In genomic region chr19:13849991-13850909, GRCh38 we compare ENCODE assay signal across 8 cellular contexts. TPM values are rescaled to one million over a fixed set of nuclear protein-coding genes. Genes with fewer than 3 reads are reported as not detected.
DNase-seq lines count a peak whose midpoint lies in the region; ATAC-seq, FAIRE-seq and TF ChIP-seq lines count a peak whose summit lies in the region.

No MANE protein-coding gene starts in this region.

- 7% methylated on average over 60 of the region's 66 CpGs for WGBS in K562 (ENCODE audit: insufficient coverage, low coverage, missing lambda C conversion rate)
- 16% methylated on average over 63 of the region's 66 CpGs for WGBS in prostate gland

- H3K4me3 ChIP-seq in HUES6 (ENCODE audit: low read depth, low read length) (peak overlapping the region; percentile 43), K562 (peak overlapping the region; percentile 41), prostate gland (peak overlapping the region; percentile 13 to 25)

- intact Hi-C loops in K562 (cut with micrococcal nuclease) (no loop called here), prostate gland (cut with DNase I) (no loop called here)

- peak; percentile 11 for FAIRE-seq in K562 (lab: Jason Lieb, UNC)

- no peaks in the 10 kb centered on the region for H3K36me3 ChIP-seq in HUES6 (ENCODE audit: control insufficient read depth, insufficient read depth, low read length)
- H3K36me3 ChIP-seq in K562 (ENCODE audit: control insufficient read depth, insufficient read depth, low read length) = no peaks in the 10 kb centered on the region
- no peaks in the 10 kb centered on the region for H3K36me3 ChIP-seq in prostate gland

- TF ChIP-seq POLR2A in K562 (conservative IDR thresholded peaks at IDR 0.05) (peak; percentile 52), prostate gland (IDR thresholded peaks at IDR 0.05) (peak; percentile 49)

- POLR2A ChIA-PET in K562 (lab: Yijun Ruan, JAX) = interaction anchor here (1.2 kb wide), 1 partner anchor 10 kb away, joined by 4 read pairs; no protein-coding TSS in a partner anchor

- DNase-seq in C1 segment of cervical spinal cord (lab: John Stamatoyannopoulos, UW) = peak in 11 of 14 donors; percentile 41 to 84 (median 49)
- peak; percentile 73 for DNase-seq in SW480 (ENCODE audit: low spot score)
- peak; percentile 80 to 92 (median 83) for DNase-seq in K562 (ENCODE audit: extremely low read depth in 1 of 4, low spot score in 3 of 4)
- peak; percentile 70 for DNase-seq in hepatic stellate cell (ENCODE audit: low spot score)
- DNase-seq in prostate gland (ENCODE audit: low spot score) = peak; percentile 77
- DNase-seq in NAMALWA (ENCODE audit: low spot score) = no peak

- peaks cover 43% of the 10 kb centered on the region for H3K4me1 ChIP-seq in HUES6 (ENCODE audit: control insufficient read depth, insufficient read depth, low read length)
- peaks cover 39 to 67% of the 10 kb centered on the region in 2 experiments for H3K4me1 ChIP-seq in K562 (replicated peaks in 1 of 2; ENCODE audit: control insufficient read depth in 2 of 2, insufficient read depth in 2 of 2, low read length in 2 of 2)
- H3K4me1 ChIP-seq in prostate gland (replicated peaks) = peaks cover 12% of the 10 kb centered on the region

- no peaks in the 10 kb centered on the region for H3K9me1 ChIP-seq in K562 (ENCODE audit: control insufficient read depth, insufficient read depth, low read length)

- no peaks in the 10 kb centered on the region for H3K79me2 ChIP-seq in K562 (ENCODE audit: control insufficient read depth, insufficient read depth, low read length)

- TF ChIP-seq CTCF in K562 (IDR thresholded peaks at IDR 0.05 in 2 of 3, conservative IDR thresholded peaks at IDR 0.05 in 1 of 3; ENCODE audit: insufficient read depth in 2 of 3, low read depth in 1 of 3, low read length in 3 of 3) = no peak
- TF ChIP-seq CTCF in prostate gland (IDR thresholded peaks at IDR 0.05) = no peak

- no TSS peak for BruUV-seq in K562 (replicated peaks; lab: Mats Ljungman, UMichigan)

- H3K9ac ChIP-seq in HUES6 (ENCODE audit: low read length) (peak overlapping the region; percentile 83), K562 (ENCODE audit: insufficient read depth in 1 of 2, low read depth in 2 of 2, low read length in 2 of 2) (peak overlapping the region; percentile 83 to 95)

- H3K27ac ChIP-seq in HUES6 (ENCODE audit: low read depth, low read length) (peak overlapping the region; percentile 70; the same call in 1 of the 2 replicates), K562 (ENCODE audit: extremely low read depth, low read depth, low read length) (peak overlapping the region; percentile 95), prostate gland (peak overlapping the region; percentile 90 to 94)

- ATAC-seq in K562 = peak; percentile 65
- no peak for ATAC-seq in GM21515 (IDR thresholded peaks at IDR 0.05; ENCODE audit: unreplicated experiment)

- TF ChIP-seq RAD21 in K562 (CRISPR knock-in tag; conservative IDR thresholded peaks at IDR 0.05 in 1 of 2, IDR thresholded peaks at IDR 0.05 in 1 of 2) = peak in 1 of 2 experiments; percentile 10; a peak in 1 of 4 replicates

- CTCF ChIA-PET in K562 (lab: Yijun Ruan, JAX; ENCODE audit: low intra/inter-chr PET ratio) = interaction anchor here (0.6 kb wide), 1 partner anchor 223 kb away, joined by 3 read pairs; no protein-coding TSS in a partner anchor

- H4K20me1 ChIP-seq in K562 (replicated peaks; ENCODE audit: control insufficient read depth, insufficient read depth, low read length) = no peaks in the 10 kb centered on the region

- in situ Hi-C loops in K562 (cut with MboI) = loop anchor here (10.0 kb wide), 1 partner anchor 575 kb away; no protein-coding TSS in a partner anchor

- TF ChIP-seq EP300 in K562 (IDR thresholded peaks at IDR 0.05; ENCODE audit: low read length) = no peak

- H3K27me3 ChIP-seq in HUES6 (ENCODE audit: control insufficient read depth, insufficient read depth, low read length) (no peaks in the 10 kb centered on the region), K562 (ENCODE audit: control insufficient read depth in 2 of 2, insufficient read depth in 2 of 2, low read length in 2 of 2) (no peaks in the 10 kb centered on the region), prostate gland (replicated peaks; ENCODE audit: insufficient read depth) (no peaks in the 10 kb centered on the region)

- H3K9me3 ChIP-seq in HUES6 (ENCODE audit: control insufficient read depth, insufficient read depth, low read depth, low read length) = no peaks in the 10 kb centered on the region
- H3K9me3 ChIP-seq in K562 (replicated peaks; ENCODE audit: control insufficient read depth, insufficient read depth, low read depth, low read length) = no peaks in the 10 kb centered on the region
- H3K9me3 ChIP-seq in prostate gland = no peaks in the 10 kb centered on the region

- H2AFZ ChIP-seq in K562 (ENCODE audit: low read depth, low read length) = peak overlapping the region; percentile 97

- peak overlapping the region; percentile 89 for H3K4me2 ChIP-seq in K562 (ENCODE audit: insufficient read depth, low read length)

RNA-seq across cellular contexts. Expression of gene NANOS3, which starts 26.7 kb away (rescaled TPM):
- total RNA-seq in K562 (2011; cell fraction: chromatin; rRNA removed; ENCODE audit: low replicate concordance) = not detected in 2 replicates
- not detected in 2 replicates for total RNA-seq in K562 (2011; cell fraction: nucleolus; rRNA removed)
- not detected in 2 replicates for total RNA-seq in K562 (2011; cell fraction: nucleoplasm; rRNA removed)
- total RNA-seq in K562 (2014; rRNA removed) = not detected in 2 replicates
- total RNA-seq in K562 (2014; rRNA removed; fragmentation: Illumina TruSeq; extraction: Trizol) = not detected in 2 replicates
- not detected in 2 replicates for total RNA-seq in K562 (2015; rRNA removed; fragmentation: Illumina TruSeq; extraction: Trizol)
- total RNA-seq in K562 (2021) = not detected in 2 replicates
- not detected in 2 replicates for polyA plus RNA-seq in K562 (2011; rRNA removed)
- not detected in 2 replicates for polyA plus RNA-seq in K562 (2011; cell fraction: cytosol; rRNA removed)
- not detected in 2 replicates for polyA plus RNA-seq in K562 (2011; cell fraction: nucleus; rRNA removed)
- polyA plus RNA-seq in K562 (2012) = not detected in 2 replicates
- not detected in 2 replicates for polyA plus RNA-seq in K562 (2014; fragmentation: Illumina TruSeq; extraction: Trizol)
- polyA plus RNA-seq in K562 (2014; fragmentation: Nextera tagmentation; extraction: Ambion mirVana) = not detected
- not detected in 2 replicates for polyA plus RNA-seq in K562 (2014; rRNA removed)
- polyA minus RNA-seq in K562 (2011; rRNA and poly(A)+ RNA removed) = not detected in 2 replicates
- polyA minus RNA-seq in K562 (2011; cell fraction: cytosol; rRNA and poly(A)+ RNA removed) = not detected in 2 replicates
- not detected in 2 replicates for polyA minus RNA-seq in K562 (2011; cell fraction: nucleus; rRNA and poly(A)+ RNA removed)
- total RNA-seq in prostate gland = 1 to 10 TPM in 1 of 2 donors, not detected in 1; 1.5 TPM

RNA-seq across cellular contexts. Expression of gene ZSWIM4, which starts 55.0 kb away (rescaled TPM):
- 1.5 and 4.2 TPM in 2 replicates for total RNA-seq in K562 (2011; cell fraction: chromatin; rRNA removed; ENCODE audit: low replicate concordance)
- 3.5 and 3.7 TPM in 2 replicates for total RNA-seq in K562 (2011; cell fraction: nucleolus; rRNA removed)
- 1.9 and 2.8 TPM in 2 replicates for total RNA-seq in K562 (2011; cell fraction: nucleoplasm; rRNA removed)
- total RNA-seq in K562 (2014; rRNA removed) (1.0 and 1.3 TPM in 2 replicates), K562 (2014; rRNA removed; fragmentation: Illumina TruSeq; extraction: Trizol) (0.22 and 0.25 TPM in 2 replicates), K562 (2015; rRNA removed; fragmentation: Illumina TruSeq; extraction: Trizol) (0.25 and 0.57 TPM in 2 replicates), K562 (2021) (3.5 and 3.7 TPM in 2 replicates), prostate gland (10 to 100 TPM in 1 of 2 donors, 1 to 10 TPM in 1; 9.7 to 14.2 TPM)
- polyA plus RNA-seq in K562 (2011; rRNA removed) (0.67 and 1.0 TPM in 2 replicates), K562 (2014; fragmentation: Illumina TruSeq; extraction: Trizol) (0.79 and 1.7 TPM in 2 replicates), K562 (2014; fragmentation: Nextera tagmentation; extraction: Ambion mirVana) (not detected), K562 (2014; rRNA removed) (1.1 and 2.1 TPM in 2 replicates)
- 0.81 and 2.0 TPM in 2 replicates for polyA plus RNA-seq in K562 (2011; cell fraction: cytosol; rRNA removed)
- 1.5 and 4.5 TPM in 2 replicates for polyA plus RNA-seq in K562 (2011; cell fraction: nucleus; rRNA removed)
- 1.3 and 3.5 TPM in 2 replicates for polyA plus RNA-seq in K562 (2012)
- 0.54 and 0.98 TPM in 2 replicates for polyA minus RNA-seq in K562 (2011; rRNA and poly(A)+ RNA removed)
- polyA minus RNA-seq in K562 (2011; cell fraction: cytosol; rRNA and poly(A)+ RNA removed) = 3.0 and 5.0 TPM in 2 replicates
- polyA minus RNA-seq in K562 (2011; cell fraction: nucleus; rRNA and poly(A)+ RNA removed) = 1.5 and 1.7 TPM in 2 replicates

RNA-seq across cellular contexts. Expression of gene BRME1, which starts 55.7 kb away (rescaled TPM):
- 4.2 and 15.2 TPM in 2 replicates for total RNA-seq in K562 (2011; cell fraction: chromatin; rRNA removed; ENCODE audit: low replicate concordance)
- 11.3 and 15.2 TPM in 2 replicates for total RNA-seq in K562 (2011; cell fraction: nucleolus; rRNA removed)
- 7.3 TPM in 2 replicates for total RNA-seq in K562 (2011; cell fraction: nucleoplasm; rRNA removed)
- total RNA-seq in K562 (2014; rRNA removed) (3.6 and 4.2 TPM in 2 replicates), K562 (2014; rRNA removed; fragmentation: Illumina TruSeq; extraction: Trizol) (1.9 and 2.4 TPM in 2 replicates), K562 (2015; rRNA removed; fragmentation: Illumina TruSeq; extraction: Trizol) (4.6 and 6.0 TPM in 2 replicates), K562 (2021) (5.9 and 6.1 TPM in 2 replicates), prostate gland (10 to 100 TPM in 1 of 2 donors, 1 to 10 TPM in 1; 2.0 to 12.6 TPM)
- polyA plus RNA-seq in K562 (2011; rRNA removed) (3.0 and 5.5 TPM in 2 replicates), K562 (2014; fragmentation: Illumina TruSeq; extraction: Trizol) (4.6 and 4.8 TPM in 2 replicates), K562 (2014; fragmentation: Nextera tagmentation; extraction: Ambion mirVana) (under 1 TPM; 0.75 to 0.88 TPM), K562 (2014; rRNA removed) (4.5 and 6.0 TPM in 2 replicates)
- polyA plus RNA-seq in K562 (2011; cell fraction: cytosol; rRNA removed) = 5.1 and 5.3 TPM in 2 replicates
- polyA plus RNA-seq in K562 (2011; cell fraction: nucleus; rRNA removed) = 13.5 and 15.3 TPM in 2 replicates
- polyA plus RNA-seq in K562 (2012) = 4.7 and 8.9 TPM in 2 replicates
- polyA minus RNA-seq in K562 (2011; rRNA and poly(A)+ RNA removed) = 1.4 and 1.6 TPM in 2 replicates
- 1.4 and 4.5 TPM in 2 replicates for polyA minus RNA-seq in K562 (2011; cell fraction: cytosol; rRNA and poly(A)+ RNA removed)
- polyA minus RNA-seq in K562 (2011; cell fraction: nucleus; rRNA and poly(A)+ RNA removed) = 4.6 and 7.6 TPM in 2 replicates

RNA-seq across cellular contexts. Expression of gene CC2D1A, which starts 55.8 kb away (rescaled TPM):
- 61.5 and 146 TPM in 2 replicates for total RNA-seq in K562 (2011; cell fraction: chromatin; rRNA removed; ENCODE audit: low replicate concordance)
- total RNA-seq in K562 (2011; cell fraction: nucleolus; rRNA removed) = 72.1 and 79.4 TPM in 2 replicates
- 61.5 and 70.7 TPM in 2 replicates for total RNA-seq in K562 (2011; cell fraction: nucleoplasm; rRNA removed)
- total RNA-seq in K562 (2014; rRNA removed) = 17.9 and 18.8 TPM in 2 replicates
- 5.8 and 7.7 TPM in 2 replicates for total RNA-seq in K562 (2014; rRNA removed; fragmentation: Illumina TruSeq; extraction: Trizol)
- total RNA-seq in K562 (2015; rRNA removed; fragmentation: Illumina TruSeq; extraction: Trizol) = 12.0 and 12.9 TPM in 2 replicates
- 28.4 and 31.0 TPM in 2 replicates for total RNA-seq in K562 (2021)
- 10.1 and 25.5 TPM in 2 replicates for polyA plus RNA-seq in K562 (2011; rRNA removed)
- 8.9 and 11.7 TPM in 2 replicates for polyA plus RNA-seq in K562 (2011; cell fraction: cytosol; rRNA removed)
- polyA plus RNA-seq in K562 (2011; cell fraction: nucleus; rRNA removed) = 67.6 and 73.2 TPM in 2 replicates
- 17.9 and 39.2 TPM in 2 replicates for polyA plus RNA-seq in K562 (2012)
- polyA plus RNA-seq in K562 (2014; fragmentation: Illumina TruSeq; extraction: Trizol) = 15.6 and 21.2 TPM in 2 replicates
- polyA plus RNA-seq in K562 (2014; fragmentation: Nextera tagmentation; extraction: Ambion mirVana) = under 1 TPM; 0.32 to 0.42 TPM
- 26.7 and 27.1 TPM in 2 replicates for polyA plus RNA-seq in K562 (2014; rRNA removed)
- polyA minus RNA-seq in K562 (2011; rRNA and poly(A)+ RNA removed) = 8.3 and 8.9 TPM in 2 replicates
- polyA minus RNA-seq in K562 (2011; cell fraction: cytosol; rRNA and poly(A)+ RNA removed) = 9.0 and 11.1 TPM in 2 replicates
- 15.9 and 19.3 TPM in 2 replicates for polyA minus RNA-seq in K562 (2011; cell fraction: nucleus; rRNA and poly(A)+ RNA removed)
- 10 to 100 TPM; 40.9 to 64.8 TPM for total RNA-seq in prostate gland
